Comparison of ENCODE assay signal across 9 cellular contexts in the genomic region with DNA sequence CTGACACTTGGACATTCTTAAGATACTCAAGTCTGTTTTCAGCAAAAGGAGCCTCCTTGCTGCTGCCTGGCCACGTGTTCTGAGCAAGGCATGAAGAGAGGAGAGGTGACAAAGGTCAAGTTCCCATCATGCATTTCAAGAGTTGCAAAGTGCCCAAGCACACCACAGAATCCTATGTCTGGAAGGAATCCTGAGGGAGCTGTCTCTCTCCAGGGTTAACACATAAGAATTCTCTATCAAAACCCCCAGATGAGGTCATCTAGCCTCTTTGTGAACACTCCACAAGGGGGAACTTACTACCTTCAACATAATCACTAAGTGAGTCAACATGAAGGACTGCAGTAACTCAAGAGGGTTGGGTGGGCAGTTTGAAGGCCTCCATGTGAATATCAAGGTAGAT. TPM values are rescaled to one million over a fixed set of nuclear protein-coding genes. Genes with fewer than 3 reads are reported as not detected.
A peak's percentile ranks its signal among the peaks of the same experiment; 100 is the strongest.
DNase-seq lines count a peak whose midpoint lies in the region; ATAC-seq and TF ChIP-seq lines count a peak whose summit lies in the region.
"Had no signal": no experiment of that assay in that cellular context is flagged by ENCODE, and none has a peak within 500 bp of the region (broad histone marks: within the 10 kb centered on the region; RNA-seq: fewer than 3 reads in every experiment).

No MANE protein-coding gene starts in this region.

- POLR2A ChIA-PET in RWPE1 (lab: Yijun Ruan, JAX; ENCODE audit: low non-redundant PET): no interaction called here

- DNase-seq in NCI-H2227 (lab: John Stamatoyannopoulos, UW; ENCODE audit: unreplicated experiment) (peak; percentile 13), NCI-H2227 treated with DMSO at 0.1 percent for 48 hours (lab: John Stamatoyannopoulos, UW) (no peak), RWPE1 (ENCODE audit: low spot score) (peak; percentile 52), fibroblast of gingiva (ENCODE audit: low read depth) (peak; percentile 39), sigmoid colon (no peak), middle frontal gyrus (ENCODE audit: extremely low spot score, low spot score) (no peak)
- DNase-seq in stimulated activated naive CD4-positive, alpha-beta T cell treated with Interleukin-2 at 50 U/mL for 16 hours (lab: John Stamatoyannopoulos, UW): no peak
- DNase-seq: 8988T had no signal

- no peak for TF ChIP-seq CTCF in RWPE1 (conservative IDR thresholded peaks at IDR 0.05; ENCODE audit: low read depth)
- TF ChIP-seq CTCF in sigmoid colon (IDR thresholded peaks at IDR 0.05): no peak

- no peak overlapping the region for H3K4me3 ChIP-seq in sigmoid colon

- no peak for ATAC-seq in HG03097 (IDR thresholded peaks at IDR 0.05; ENCODE audit: low FRiP score, unreplicated experiment)

- peaks cover 13 to 45% (median 38%) of the 10 kb centered on the region in 4 donors for H3K36me3 ChIP-seq in sigmoid colon

- peaks cover 0 to 28% (median 23%) of the 10 kb centered on the region in 4 donors for H3K4me1 ChIP-seq in sigmoid colon

- no peak for TF ChIP-seq EP300 in sigmoid colon (IDR thresholded peaks at IDR 0.05)

- no peaks in the 10 kb centered on the region for H3K27me3 ChIP-seq in sigmoid colon

- H3K9me3 ChIP-seq in sigmoid colon: no peaks in the 10 kb centered on the region

- CTCF ChIA-PET in RWPE1 (lab: Yijun Ruan, JAX): interaction anchor here (0.6 kb wide), 2 partner anchors 10 to 1625 kb away, joined by 3 read pairs; no protein-coding TSS in a partner anchor

- TF ChIP-seq POLR2A in sigmoid colon (IDR thresholded peaks at IDR 0.05): no peak

- H3K27ac ChIP-seq in RWPE1: no peak overlapping the region
- H3K27ac ChIP-seq in sigmoid colon: peak overlapping the region in 3 of 4 donors; percentile 26 to 46 (median 39)

- 31 to 66% methylated on average over 1 of the region's 1 CpG for WGBS in sigmoid colon, 2 donors

- intact Hi-C loops in sigmoid colon (cut with DNase I): no loop called here

RNA-seq across cellular contexts. Expression of gene FSCN1, which starts 33.3 kb away (rescaled TPM):
- 10 to 100 TPM; 20.1 to 27.8 (median 25.1) TPM for total RNA-seq in sigmoid colon
- polyA plus RNA-seq in sigmoid colon: 10 to 100 TPM in 2 of 3 donors, 1 to 10 TPM in 1; 8.3 to 20.4 (median 13.2) TPM

Comparison
In these comparisons a context has a peak if more than half of its experiments do, and no peak if none do; other contexts are left out.
1. DNase-seq: peak in NCI-H2227 (single experiment), RWPE1 (single experiment) and fibroblast of gingiva (single experiment); none in NCI-H2227 treated with DMSO at 0.1 percent for 48 hours (single experiment), sigmoid colon (single experiment), stimulated activated naive CD4-positive, alpha-beta T cell treated with Interleukin-2 at 50 U/mL for 16 hours (single experiment) and middle frontal gyrus (single experiment).